ENCODE assay signal across 1 cellular context in the genomic region with DNA sequence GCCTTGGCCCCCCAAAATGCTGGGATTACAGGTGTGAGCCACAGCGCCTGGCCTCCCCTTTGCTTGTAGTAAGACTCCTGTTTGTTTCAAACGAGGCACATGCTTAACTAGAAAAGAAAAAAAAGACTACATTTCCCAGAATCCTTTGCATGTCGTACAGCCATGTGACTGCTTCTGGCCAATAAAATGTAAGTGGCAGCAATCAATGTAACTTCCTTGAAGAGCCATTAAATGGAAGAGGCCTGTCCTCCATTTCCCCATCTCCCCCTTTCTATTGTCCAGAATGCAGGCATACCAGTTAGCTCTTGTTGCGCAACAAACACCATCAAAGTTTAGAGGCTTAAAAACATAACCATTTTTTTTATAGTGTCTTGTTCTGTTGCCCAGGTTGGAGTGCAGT.
TF ChIP-seq lines count a peak whose summit lies in the region.

No MANE protein-coding gene starts in this region.

TF ChIP-seq in K562, 482 proteins besides CTCF, POLR2A, EP300 and RAD21 (continued from another document):
- TF ChIP-seq, protein P1, sequence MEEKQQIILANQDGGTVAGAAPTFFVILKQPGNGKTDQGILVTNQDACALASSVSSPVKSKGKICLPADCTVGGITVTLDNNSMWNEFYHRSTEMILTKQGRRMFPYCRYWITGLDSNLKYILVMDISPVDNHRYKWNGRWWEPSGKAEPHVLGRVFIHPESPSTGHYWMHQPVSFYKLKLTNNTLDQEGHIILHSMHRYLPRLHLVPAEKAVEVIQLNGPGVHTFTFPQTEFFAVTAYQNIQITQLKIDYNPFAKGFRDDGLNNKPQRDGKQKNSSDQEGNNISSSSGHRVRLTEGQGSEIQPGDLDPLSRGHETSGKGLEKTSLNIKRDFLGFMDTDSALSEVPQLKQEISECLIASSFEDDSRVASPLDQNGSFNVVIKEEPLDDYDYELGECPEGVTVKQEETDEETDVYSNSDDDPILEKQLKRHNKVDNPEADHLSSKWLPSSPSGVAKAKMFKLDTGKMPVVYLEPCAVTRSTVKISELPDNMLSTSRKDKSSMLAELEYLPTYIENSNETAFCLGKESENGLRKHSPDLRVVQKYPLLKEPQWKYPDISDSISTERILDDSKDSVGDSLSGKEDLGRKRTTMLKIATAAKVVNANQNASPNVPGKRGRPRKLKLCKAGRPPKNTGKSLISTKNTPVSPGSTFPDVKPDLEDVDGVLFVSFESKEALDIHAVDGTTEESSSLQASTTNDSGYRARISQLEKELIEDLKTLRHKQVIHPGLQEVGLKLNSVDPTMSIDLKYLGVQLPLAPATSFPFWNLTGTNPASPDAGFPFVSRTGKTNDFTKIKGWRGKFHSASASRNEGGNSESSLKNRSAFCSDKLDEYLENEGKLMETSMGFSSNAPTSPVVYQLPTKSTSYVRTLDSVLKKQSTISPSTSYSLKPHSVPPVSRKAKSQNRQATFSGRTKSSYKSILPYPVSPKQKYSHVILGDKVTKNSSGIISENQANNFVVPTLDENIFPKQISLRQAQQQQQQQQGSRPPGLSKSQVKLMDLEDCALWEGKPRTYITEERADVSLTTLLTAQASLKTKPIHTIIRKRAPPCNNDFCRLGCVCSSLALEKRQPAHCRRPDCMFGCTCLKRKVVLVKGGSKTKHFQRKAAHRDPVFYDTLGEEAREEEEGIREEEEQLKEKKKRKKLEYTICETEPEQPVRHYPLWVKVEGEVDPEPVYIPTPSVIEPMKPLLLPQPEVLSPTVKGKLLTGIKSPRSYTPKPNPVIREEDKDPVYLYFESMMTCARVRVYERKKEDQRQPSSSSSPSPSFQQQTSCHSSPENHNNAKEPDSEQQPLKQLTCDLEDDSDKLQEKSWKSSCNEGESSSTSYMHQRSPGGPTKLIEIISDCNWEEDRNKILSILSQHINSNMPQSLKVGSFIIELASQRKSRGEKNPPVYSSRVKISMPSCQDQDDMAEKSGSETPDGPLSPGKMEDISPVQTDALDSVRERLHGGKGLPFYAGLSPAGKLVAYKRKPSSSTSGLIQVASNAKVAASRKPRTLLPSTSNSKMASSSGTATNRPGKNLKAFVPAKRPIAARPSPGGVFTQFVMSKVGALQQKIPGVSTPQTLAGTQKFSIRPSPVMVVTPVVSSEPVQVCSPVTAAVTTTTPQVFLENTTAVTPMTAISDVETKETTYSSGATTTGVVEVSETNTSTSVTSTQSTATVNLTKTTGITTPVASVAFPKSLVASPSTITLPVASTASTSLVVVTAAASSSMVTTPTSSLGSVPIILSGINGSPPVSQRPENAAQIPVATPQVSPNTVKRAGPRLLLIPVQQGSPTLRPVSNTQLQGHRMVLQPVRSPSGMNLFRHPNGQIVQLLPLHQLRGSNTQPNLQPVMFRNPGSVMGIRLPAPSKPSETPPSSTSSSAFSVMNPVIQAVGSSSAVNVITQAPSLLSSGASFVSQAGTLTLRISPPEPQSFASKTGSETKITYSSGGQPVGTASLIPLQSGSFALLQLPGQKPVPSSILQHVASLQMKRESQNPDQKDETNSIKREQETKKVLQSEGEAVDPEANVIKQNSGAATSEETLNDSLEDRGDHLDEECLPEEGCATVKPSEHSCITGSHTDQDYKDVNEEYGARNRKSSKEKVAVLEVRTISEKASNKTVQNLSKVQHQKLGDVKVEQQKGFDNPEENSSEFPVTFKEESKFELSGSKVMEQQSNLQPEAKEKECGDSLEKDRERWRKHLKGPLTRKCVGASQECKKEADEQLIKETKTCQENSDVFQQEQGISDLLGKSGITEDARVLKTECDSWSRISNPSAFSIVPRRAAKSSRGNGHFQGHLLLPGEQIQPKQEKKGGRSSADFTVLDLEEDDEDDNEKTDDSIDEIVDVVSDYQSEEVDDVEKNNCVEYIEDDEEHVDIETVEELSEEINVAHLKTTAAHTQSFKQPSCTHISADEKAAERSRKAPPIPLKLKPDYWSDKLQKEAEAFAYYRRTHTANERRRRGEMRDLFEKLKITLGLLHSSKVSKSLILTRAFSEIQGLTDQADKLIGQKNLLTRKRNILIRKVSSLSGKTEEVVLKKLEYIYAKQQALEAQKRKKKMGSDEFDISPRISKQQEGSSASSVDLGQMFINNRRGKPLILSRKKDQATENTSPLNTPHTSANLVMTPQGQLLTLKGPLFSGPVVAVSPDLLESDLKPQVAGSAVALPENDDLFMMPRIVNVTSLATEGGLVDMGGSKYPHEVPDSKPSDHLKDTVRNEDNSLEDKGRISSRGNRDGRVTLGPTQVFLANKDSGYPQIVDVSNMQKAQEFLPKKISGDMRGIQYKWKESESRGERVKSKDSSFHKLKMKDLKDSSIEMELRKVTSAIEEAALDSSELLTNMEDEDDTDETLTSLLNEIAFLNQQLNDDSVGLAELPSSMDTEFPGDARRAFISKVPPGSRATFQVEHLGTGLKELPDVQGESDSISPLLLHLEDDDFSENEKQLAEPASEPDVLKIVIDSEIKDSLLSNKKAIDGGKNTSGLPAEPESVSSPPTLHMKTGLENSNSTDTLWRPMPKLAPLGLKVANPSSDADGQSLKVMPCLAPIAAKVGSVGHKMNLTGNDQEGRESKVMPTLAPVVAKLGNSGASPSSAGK (IDR thresholded peaks at IDR 0.05): peak; percentile 59
- TF ChIP-seq MYC (IDR thresholded peaks at IDR 0.05; ENCODE audit: low read depth, low read length): peak; percentile 74
- TF ChIP-seq MYC (CRISPR knock-in tag; IDR thresholded peaks at IDR 0.05; ENCODE audit: borderline replicate concordance, low read depth): no peak
- TF ChIP-seq, protein P2, sequence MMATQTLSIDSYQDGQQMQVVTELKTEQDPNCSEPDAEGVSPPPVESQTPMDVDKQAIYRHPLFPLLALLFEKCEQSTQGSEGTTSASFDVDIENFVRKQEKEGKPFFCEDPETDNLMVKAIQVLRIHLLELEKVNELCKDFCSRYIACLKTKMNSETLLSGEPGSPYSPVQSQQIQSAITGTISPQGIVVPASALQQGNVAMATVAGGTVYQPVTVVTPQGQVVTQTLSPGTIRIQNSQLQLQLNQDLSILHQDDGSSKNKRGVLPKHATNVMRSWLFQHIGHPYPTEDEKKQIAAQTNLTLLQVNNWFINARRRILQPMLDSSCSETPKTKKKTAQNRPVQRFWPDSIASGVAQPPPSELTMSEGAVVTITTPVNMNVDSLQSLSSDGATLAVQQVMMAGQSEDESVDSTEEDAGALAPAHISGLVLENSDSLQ (IDR thresholded peaks at IDR 0.05): peak; percentile 25; the same call in 1 of the 2 replicates
- 0 out of 2 replicates have a peak, but pooled peaks have one; percentile 23 for TF ChIP-seq ELF2 (CRISPR knock-in tag; IDR thresholded peaks at IDR 0.05)
- TF ChIP-seq CEBPG (CRISPR knock-in tag; IDR thresholded peaks at IDR 0.05): peak; percentile 78
- peak; percentile 94 to 98 for TF ChIP-seq CEBPG (tag; conservative IDR thresholded peaks at IDR 0.05 in 1 of 2, IDR thresholded peaks at IDR 0.05 in 1 of 2)
- peak; percentile 95 for TF ChIP-seq RAD51 (IDR thresholded peaks at IDR 0.05; ENCODE audit: borderline replicate concordance, low read depth)
- TF ChIP-seq, protein P3, sequence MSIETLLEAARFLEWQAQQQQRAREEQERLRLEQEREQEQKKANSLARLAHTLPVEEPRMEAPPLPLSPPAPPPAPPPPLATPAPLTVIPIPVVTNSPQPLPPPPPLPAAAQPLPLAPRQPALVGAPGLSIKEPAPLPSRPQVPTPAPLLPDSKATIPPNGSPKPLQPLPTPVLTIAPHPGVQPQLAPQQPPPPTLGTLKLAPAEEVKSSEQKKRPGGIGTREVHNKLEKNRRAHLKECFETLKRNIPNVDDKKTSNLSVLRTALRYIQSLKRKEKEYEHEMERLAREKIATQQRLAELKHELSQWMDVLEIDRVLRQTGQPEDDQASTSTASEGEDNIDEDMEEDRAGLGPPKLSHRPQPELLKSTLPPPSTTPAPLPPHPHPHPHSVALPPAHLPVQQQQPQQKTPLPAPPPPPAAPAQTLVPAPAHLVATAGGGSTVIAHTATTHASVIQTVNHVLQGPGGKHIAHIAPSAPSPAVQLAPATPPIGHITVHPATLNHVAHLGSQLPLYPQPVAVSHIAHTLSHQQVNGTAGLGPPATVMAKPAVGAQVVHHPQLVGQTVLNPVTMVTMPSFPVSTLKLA (conservative IDR thresholded peaks at IDR 0.05): peak in 1 of 2 experiments; percentile 39; a peak in 1 of 4 replicates
